In the genomic region with DNA sequence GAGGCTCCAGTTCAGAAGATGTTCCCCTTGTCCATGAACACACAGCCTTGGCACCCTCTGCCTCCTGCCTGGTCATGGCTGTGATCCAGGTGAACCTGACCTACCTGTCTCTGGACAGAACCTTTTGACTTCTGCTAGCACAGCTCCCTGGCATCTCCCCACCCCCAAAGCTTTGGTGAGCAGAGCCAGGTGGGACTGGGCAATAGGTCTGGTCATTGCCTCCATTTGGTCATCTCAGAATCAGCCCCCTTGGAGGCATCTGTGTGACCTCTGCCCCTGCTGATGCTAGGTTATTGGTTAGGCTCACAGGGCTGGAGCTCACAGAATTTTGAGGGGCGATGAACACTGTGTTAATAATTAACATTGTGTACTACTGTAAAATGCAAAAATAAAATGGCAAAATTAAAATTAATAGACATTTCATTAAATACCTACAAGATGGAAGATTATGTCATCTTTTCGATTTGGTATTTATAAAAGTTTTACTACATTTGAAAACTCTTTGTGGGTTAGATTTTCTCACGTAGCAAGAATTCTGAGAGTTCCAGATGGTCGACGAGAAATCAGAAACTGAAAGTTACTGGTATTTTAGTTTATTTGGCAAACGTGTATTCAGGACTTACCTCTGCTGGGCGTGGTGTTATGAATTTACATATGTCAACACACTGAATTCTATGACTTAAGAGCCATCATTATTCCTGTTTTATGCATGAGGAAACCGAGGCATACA, we compare ENCODE assay signal across 1 cellular context.
A peak's percentile ranks its signal among the peaks of the same experiment; 100 is the strongest.
TF ChIP-seq lines count a peak whose summit lies in the region.

No MANE protein-coding gene starts in this region.

TF ChIP-seq in GM12878, 131 proteins besides CTCF, POLR2A, EP300 and RAD21 (continued from another document):
- TF ChIP-seq, protein P1, sequence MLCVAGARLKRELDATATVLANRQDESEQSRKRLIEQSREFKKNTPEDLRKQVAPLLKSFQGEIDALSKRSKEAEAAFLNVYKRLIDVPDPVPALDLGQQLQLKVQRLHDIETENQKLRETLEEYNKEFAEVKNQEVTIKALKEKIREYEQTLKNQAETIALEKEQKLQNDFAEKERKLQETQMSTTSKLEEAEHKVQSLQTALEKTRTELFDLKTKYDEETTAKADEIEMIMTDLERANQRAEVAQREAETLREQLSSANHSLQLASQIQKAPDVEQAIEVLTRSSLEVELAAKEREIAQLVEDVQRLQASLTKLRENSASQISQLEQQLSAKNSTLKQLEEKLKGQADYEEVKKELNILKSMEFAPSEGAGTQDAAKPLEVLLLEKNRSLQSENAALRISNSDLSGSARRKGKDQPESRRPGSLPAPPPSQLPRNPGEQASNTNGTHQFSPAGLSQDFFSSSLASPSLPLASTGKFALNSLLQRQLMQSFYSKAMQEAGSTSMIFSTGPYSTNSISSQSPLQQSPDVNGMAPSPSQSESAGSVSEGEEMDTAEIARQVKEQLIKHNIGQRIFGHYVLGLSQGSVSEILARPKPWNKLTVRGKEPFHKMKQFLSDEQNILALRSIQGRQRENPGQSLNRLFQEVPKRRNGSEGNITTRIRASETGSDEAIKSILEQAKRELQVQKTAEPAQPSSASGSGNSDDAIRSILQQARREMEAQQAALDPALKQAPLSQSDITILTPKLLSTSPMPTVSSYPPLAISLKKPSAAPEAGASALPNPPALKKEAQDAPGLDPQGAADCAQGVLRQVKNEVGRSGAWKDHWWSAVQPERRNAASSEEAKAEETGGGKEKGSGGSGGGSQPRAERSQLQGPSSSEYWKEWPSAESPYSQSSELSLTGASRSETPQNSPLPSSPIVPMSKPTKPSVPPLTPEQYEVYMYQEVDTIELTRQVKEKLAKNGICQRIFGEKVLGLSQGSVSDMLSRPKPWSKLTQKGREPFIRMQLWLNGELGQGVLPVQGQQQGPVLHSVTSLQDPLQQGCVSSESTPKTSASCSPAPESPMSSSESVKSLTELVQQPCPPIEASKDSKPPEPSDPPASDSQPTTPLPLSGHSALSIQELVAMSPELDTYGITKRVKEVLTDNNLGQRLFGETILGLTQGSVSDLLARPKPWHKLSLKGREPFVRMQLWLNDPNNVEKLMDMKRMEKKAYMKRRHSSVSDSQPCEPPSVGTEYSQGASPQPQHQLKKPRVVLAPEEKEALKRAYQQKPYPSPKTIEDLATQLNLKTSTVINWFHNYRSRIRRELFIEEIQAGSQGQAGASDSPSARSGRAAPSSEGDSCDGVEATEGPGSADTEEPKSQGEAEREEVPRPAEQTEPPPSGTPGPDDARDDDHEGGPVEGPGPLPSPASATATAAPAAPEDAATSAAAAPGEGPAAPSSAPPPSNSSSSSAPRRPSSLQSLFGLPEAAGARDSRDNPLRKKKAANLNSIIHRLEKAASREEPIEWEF (IDR thresholded peaks at IDR 0.05; ENCODE audit: insufficient replicate concordance, low read depth, low read length) = no peak
- peak; percentile 48 for TF ChIP-seq MTA2 (IDR thresholded peaks at IDR 0.05; ENCODE audit: low read depth)
- TF ChIP-seq MEF2A (IDR thresholded peaks at IDR 0.05; ENCODE audit: insufficient read depth, low read depth, low read length) = peak; percentile 61; the same call in 1 of the 2 replicates
- no peak for TF ChIP-seq SREBF2 (IDR thresholded peaks at IDR 0.05; ENCODE audit: low read length)
- TF ChIP-seq NR2C1 (IDR thresholded peaks at IDR 0.05) = peak; percentile 60; the same call in 1 of the 2 replicates
- 0 out of 2 replicates have a peak, but pooled peaks have one; percentile 18 for TF ChIP-seq CREB1 (IDR thresholded peaks at IDR 0.05; ENCODE audit: low read depth)
- peak; percentile 68; the same call in 1 of the 2 replicates for TF ChIP-seq FOXK2 (IDR thresholded peaks at IDR 0.05)
- TF ChIP-seq NBN (IDR thresholded peaks at IDR 0.05) = no peak
- TF ChIP-seq STAT1 (conservative IDR thresholded peaks at IDR 0.05) = no peak
- no peak for TF ChIP-seq EED (IDR thresholded peaks at IDR 0.05; ENCODE audit: low read depth)
- TF ChIP-seq SMC3 (IDR thresholded peaks at IDR 0.05; ENCODE audit: borderline replicate concordance, low read length) = no peak
- 0 out of 2 replicates have a peak, but pooled peaks have one; percentile 32 for TF ChIP-seq GATAD2B (conservative IDR thresholded peaks at IDR 0.05; ENCODE audit: low read depth)
- peak; percentile 62; the same call in 1 of the 2 replicates for TF ChIP-seq ZNF592 (IDR thresholded peaks at IDR 0.05)
- no peak for TF ChIP-seq JUND (IDR thresholded peaks at IDR 0.05; ENCODE audit: low read depth, low read length)
- no peak for TF ChIP-seq PAX5 (IDR thresholded peaks at IDR 0.05; ENCODE audit: borderline replicate concordance, low read depth, low read length)
- TF ChIP-seq, protein P2, sequence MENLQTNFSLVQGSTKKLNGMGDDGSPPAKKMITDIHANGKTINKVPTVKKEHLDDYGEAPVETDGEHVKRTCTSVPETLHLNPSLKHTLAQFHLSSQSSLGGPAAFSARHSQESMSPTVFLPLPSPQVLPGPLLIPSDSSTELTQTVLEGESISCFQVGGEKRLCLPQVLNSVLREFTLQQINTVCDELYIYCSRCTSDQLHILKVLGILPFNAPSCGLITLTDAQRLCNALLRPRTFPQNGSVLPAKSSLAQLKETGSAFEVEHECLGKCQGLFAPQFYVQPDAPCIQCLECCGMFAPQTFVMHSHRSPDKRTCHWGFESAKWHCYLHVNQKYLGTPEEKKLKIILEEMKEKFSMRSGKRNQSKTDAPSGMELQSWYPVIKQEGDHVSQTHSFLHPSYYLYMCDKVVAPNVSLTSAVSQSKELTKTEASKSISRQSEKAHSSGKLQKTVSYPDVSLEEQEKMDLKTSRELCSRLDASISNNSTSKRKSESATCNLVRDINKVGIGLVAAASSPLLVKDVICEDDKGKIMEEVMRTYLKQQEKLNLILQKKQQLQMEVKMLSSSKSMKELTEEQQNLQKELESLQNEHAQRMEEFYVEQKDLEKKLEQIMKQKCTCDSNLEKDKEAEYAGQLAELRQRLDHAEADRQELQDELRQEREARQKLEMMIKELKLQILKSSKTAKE (IDR thresholded peaks at IDR 0.05; ENCODE audit: low read depth, poor library complexity, severe bottlenecking) = peak; percentile 72
- no peak for TF ChIP-seq HSF1 (IDR thresholded peaks at IDR 0.05; ENCODE audit: low read depth, low read length)
- TF ChIP-seq RUNX3 (IDR thresholded peaks at IDR 0.05; ENCODE audit: low read length) = peak; percentile 62
- no peak for TF ChIP-seq MYB (IDR thresholded peaks at IDR 0.05; ENCODE audit: borderline replicate concordance, low read depth, low read length)
- 0 out of 2 replicates have a peak, but pooled peaks have one; percentile 10 for TF ChIP-seq TCF12 (IDR thresholded peaks at IDR 0.05; ENCODE audit: low read depth, low read length)
- peak; percentile 66 for TF ChIP-seq ZNF687 (IDR thresholded peaks at IDR 0.05)
- peak; percentile 21; the same call in 1 of the 2 replicates for TF ChIP-seq JUNB (IDR thresholded peaks at IDR 0.05)
- TF ChIP-seq KLF5 (IDR thresholded peaks at IDR 0.05; ENCODE audit: partially characterized antibody) = no peak
- TF ChIP-seq NR2C2 (IDR thresholded peaks at IDR 0.05; ENCODE audit: borderline replicate concordance, control insufficient read depth, insufficient read length, low read depth) = no peak
- TF ChIP-seq IKZF2 (IDR thresholded peaks at IDR 0.05) = 0 out of 4 replicates have a peak, but pooled peaks of 1 of the 2 experiments have one; percentile 11
- TF ChIP-seq, protein P3, sequence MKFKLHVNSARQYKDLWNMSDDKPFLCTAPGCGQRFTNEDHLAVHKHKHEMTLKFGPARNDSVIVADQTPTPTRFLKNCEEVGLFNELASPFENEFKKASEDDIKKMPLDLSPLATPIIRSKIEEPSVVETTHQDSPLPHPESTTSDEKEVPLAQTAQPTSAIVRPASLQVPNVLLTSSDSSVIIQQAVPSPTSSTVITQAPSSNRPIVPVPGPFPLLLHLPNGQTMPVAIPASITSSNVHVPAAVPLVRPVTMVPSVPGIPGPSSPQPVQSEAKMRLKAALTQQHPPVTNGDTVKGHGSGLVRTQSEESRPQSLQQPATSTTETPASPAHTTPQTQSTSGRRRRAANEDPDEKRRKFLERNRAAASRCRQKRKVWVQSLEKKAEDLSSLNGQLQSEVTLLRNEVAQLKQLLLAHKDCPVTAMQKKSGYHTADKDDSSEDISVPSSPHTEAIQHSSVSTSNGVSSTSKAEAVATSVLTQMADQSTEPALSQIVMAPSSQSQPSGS (IDR thresholded peaks at IDR 0.05; ENCODE audit: low read length) = peak; percentile 71; the same call in 1 of the 2 replicates
- TF ChIP-seq ZNF24 (IDR thresholded peaks at IDR 0.05) = no peak
- no peak for TF ChIP-seq RBBP5 (conservative IDR thresholded peaks at IDR 0.05)
- TF ChIP-seq GABPA (IDR thresholded peaks at IDR 0.05; ENCODE audit: low read depth) = no peak
- TF ChIP-seq RAD51 (IDR thresholded peaks at IDR 0.05) = 0 out of 2 replicates have a peak, but pooled peaks have one; percentile 11
- no peak for TF ChIP-seq ZZZ3 (IDR thresholded peaks at IDR 0.05; ENCODE audit: control insufficient read depth, insufficient read length, low read depth)
- TF ChIP-seq FOS (IDR thresholded peaks at IDR 0.05; ENCODE audit: borderline replicate concordance, extremely low read depth, insufficient read length) = no peak
- peak; percentile 95 for TF ChIP-seq ATF7 (IDR thresholded peaks at IDR 0.05; ENCODE audit: low read depth)
- TF ChIP-seq SREBF1 (IDR thresholded peaks at IDR 0.05; ENCODE audit: low read length) = no peak
- no peak for TF ChIP-seq CHD4 (IDR thresholded peaks at IDR 0.05)
- peak; percentile 78 for TF ChIP-seq NR2F1 (conservative IDR thresholded peaks at IDR 0.05)
- peak; percentile 44 for TF ChIP-seq MEF2B (IDR thresholded peaks at IDR 0.05; ENCODE audit: partially characterized antibody, poor library complexity, severe bottlenecking)
- no peak for TF ChIP-seq USF1 (IDR thresholded peaks at IDR 0.05; ENCODE audit: borderline replicate concordance, extremely low read length, insufficient read depth, low read depth, low read length)
- no peak for TF ChIP-seq DPF2 (IDR thresholded peaks at IDR 0.05)
- TF ChIP-seq NFIC (IDR thresholded peaks at IDR 0.05; ENCODE audit: low read depth, low read length) = peak; percentile 70; the same call in 1 of the 2 replicates
